ENCODE assay signal across 8 cellular contexts in genomic region chr19:11346104-11346940, GRCh38. TPM values are rescaled to one million over a fixed set of nuclear protein-coding genes. Genes with fewer than 3 reads are reported as not detected.
DNase-seq lines count a peak whose midpoint lies in the region; ATAC-seq and TF ChIP-seq lines count a peak whose summit lies in the region.

Gene CCDC159 (plus strand): TSS chr19:11346519. CDS start chr19:11346607, 88 bp downstream.
Gene TMEM205 (minus strand): TSS chr19:11346268. CDS start chr19:11345619, 649 bp downstream.

- H3K36me3 ChIP-seq in prostate gland (no peaks in the 10 kb centered on the region), urinary bladder (ENCODE audit: insufficient read depth) (no peaks in the 10 kb centered on the region)

- whole genome bisulfite sequencing in prostate gland, result 0% methylated on average over 50 of the region's 50 CpGs
- under 1% methylated on average over 50 of the region's 50 CpGs for WGBS in urinary bladder

- peak; percentile 97 for ATAC-seq in HG02885 (IDR thresholded peaks at IDR 0.05; ENCODE audit: poor library complexity, unreplicated experiment)
- peak; percentile 96 for ATAC-seq in left ventricle myocardium superior

- H3K9me3 ChIP-seq in prostate gland, result no peaks in the 10 kb centered on the region

- peak within 1 kb of the TSS; percentile 49 to 66 for H3K4me3 ChIP-seq in prostate gland
- H3K4me3 ChIP-seq in urinary bladder (ENCODE audit: low read depth, low read length), result peak within 1 kb of the TSS; percentile 55

- no peaks in the 10 kb centered on the region for H3K27me3 ChIP-seq in prostate gland (replicated peaks; ENCODE audit: insufficient read depth)

- TF ChIP-seq CTCF in prostate gland (IDR thresholded peaks at IDR 0.05), result peak in 1 of 4 experiments; percentile 14

- TF ChIP-seq POLR2A in GM15510 (IDR thresholded peaks at IDR 0.05; ENCODE audit: borderline replicate concordance, extremely low read depth, insufficient read length) (peak; percentile 64), prostate gland (IDR thresholded peaks at IDR 0.05) (peak; percentile 88)

- intact Hi-C loops in left ventricle myocardium superior (cut with micrococcal nuclease), result no loop called here
- intact Hi-C loops in prostate gland (cut with DNase I), result no loop called here

- peaks cover 17% of the 10 kb centered on the region for H3K4me1 ChIP-seq in prostate gland (replicated peaks)
- no peaks in the 10 kb centered on the region for H3K4me1 ChIP-seq in urinary bladder (ENCODE audit: insufficient read depth)

- peak; percentile 93 for DNase-seq in NCI-H1694 treated with DMSO at 0.1 percent for 48 hours (lab: John Stamatoyannopoulos, UW)
- peak; percentile 90 to 99 (median 98) for DNase-seq in T-helper 2 cell
- DNase-seq in left ventricle myocardium superior, result peak; percentile 97
- peak; percentile 99 for DNase-seq in prostate gland (ENCODE audit: low spot score)

- peak within 1 kb of the TSS; percentile 90 for H3K27ac ChIP-seq in angular gyrus (ENCODE audit: low read depth, low read length)
- H3K27ac ChIP-seq in prostate gland, result peak within 1 kb of the TSS; percentile 83 to 88
- H3K27ac ChIP-seq in urinary bladder (ENCODE audit: low read depth), result peak within 1 kb of the TSS; percentile 76

RNA-seq across cellular contexts. Expression of gene CCDC159, which starts in this region (rescaled TPM):
- total RNA-seq in left ventricle myocardium superior (20.9 TPM), prostate gland (10 to 100 TPM; 51.5 to 52.4 TPM), urinary bladder (14.3 TPM)
- polyA plus RNA-seq in urinary bladder, result 29.0 TPM

RNA-seq across cellular contexts. Expression of gene TMEM205, which starts in this region (rescaled TPM):
- total RNA-seq in left ventricle myocardium superior (89.8 TPM), prostate gland (100 to 1,000 TPM; 219 to 541 TPM), urinary bladder (63.8 TPM)
- polyA plus RNA-seq in urinary bladder, result 144 TPM

Comparison
In these comparisons a context has a peak if more than half of its experiments do, and no peak if none do; other contexts are left out.
1. Peak in every context shown above with its lines: DNase-seq, ATAC-seq, H3K4me3 ChIP-seq and H3K27ac ChIP-seq.